1 cellular context compared by ENCODE assay signal in genomic region chr16:49867234-49867633, GRCh38.
TF ChIP-seq lines count a peak whose summit lies in the region.

No MANE protein-coding gene starts in this region.

TF ChIP-seq in H1, 55 proteins besides CTCF, POLR2A, EP300 and RAD21 (continued from another document):
- TF ChIP-seq RFX5 (IDR thresholded peaks at IDR 0.05; ENCODE audit: borderline replicate concordance, low read depth, low read length): no peak
- TF ChIP-seq TAF7 (optimal IDR thresholded peaks at IDR 0.05; ENCODE audit: borderline replicate concordance, low read depth, low read length): no peak
- no peak for TF ChIP-seq SRF (IDR thresholded peaks at IDR 0.05; ENCODE audit: low read depth, low read length)
- TF ChIP-seq SIRT6 (IDR thresholded peaks at IDR 0.05; ENCODE audit: low read length): no peak
